In genomic region chr1:5610432-5610831, GRCh38 we compare ENCODE assay signal across 36 cellular contexts.
"Had no signal": no experiment of that assay in that cellular context is flagged by ENCODE, and none has a peak within 500 bp of the region (broad histone marks: within the 10 kb centered on the region; RNA-seq: fewer than 3 reads in every experiment).

No MANE protein-coding gene starts in this region.

- H3K4me1 ChIP-seq: adrenal gland, body of pancreas, breast epithelium had no signal

- ATAC-seq: activated CD8-positive, alpha-beta T cell treated with anti-CD3 and anti-CD28 coated beads for 36 hours; activated naive CD4-positive, alpha-beta T cell treated with anti-CD3 and anti-CD28 coated beads, Interleukin-2, amount 50 U/mL, for 72 hours; activated T-cell treated with anti-CD3 and anti-CD28 coated beads, Interleukin-2, amount 50 U/mL, for 4 hours; activated T-cell treated with anti-CD3 and anti-CD28 coated beads, Interleukin-2, amount 50 U/mL, for 72 hours; activated T-helper 17 cell treated with anti-CD3 and anti-CD28 coated beads, Interleukin-2, amount 50 U/mL, for 72 hours; body of pancreas had no signal

- H3K4me1 Mint-ChIP-seq: activated B cell treated with CpG ODN at 0.5 μM for 24 hours; activated CD4-positive, alpha-beta T cell treated with anti-CD3 and anti-CD28 coated beads, Interleukin-2, amount 10 ng/mL, durations not matched to agents 24 days and 14 days; activated naive CD8-positive, alpha-beta T cell treated with anti-CD3 and anti-CD28 coated beads for 36 hours; activated T-helper 17 cell treated with anti-CD3 and anti-CD28 coated beads, Interleukin-2, amount 50 U/mL, for 72 hours had no signal

- H3K36me3 Mint-ChIP-seq: activated naive CD4-positive, alpha-beta T cell treated with anti-CD3 and anti-CD28 coated beads, Interleukin-2, amount 50 U/mL, for 72 hours had no signal

- FAIRE-seq: astrocyte, TTC549 had no signal

- H3K9me3 Mint-ChIP-seq: activated CD4-positive, alpha-beta memory T cell treated with anti-CD3 and anti-CD28 coated beads for 36 hours; activated CD4-positive, alpha-beta T cell treated with anti-CD3 and anti-CD28 coated beads, Interleukin-2, amount 10 ng/mL, durations not matched to agents 24 days and 14 days; activated naive CD4-positive, alpha-beta T cell treated with anti-CD3 and anti-CD28 coated beads for 36 hours; activated T-helper 1 cell treated with anti-CD3 and anti-CD28 coated beads, Interleukin-12 subunit alpha, Interleukin-12 subunit beta, Interleukin-2, Interleukin-4 antibody, amounts not matched to agents 30 ng/mL and 10 ng/mL and 1 ng/mL, durations not matched to agents 14 hours and 24 hours and 36 hours; T-helper 1 cell treated with Interleukin-12 subunit alpha and Interleukin-12 subunit beta and Interleukin-4 antibody, amounts not matched to agents 30 μg/mL and 1 μg/mL, for 36 hours; T-helper 2 cell treated with Interferon-gamma antibody and Interleukin-4, amounts not matched to agents 5 μg/mL and 100 μg/mL, for 36 hours had no signal

- H3K27ac Mint-ChIP-seq: activated B cell treated with CpG ODN at 0.5 μM for 24 hours; activated CD4-positive, alpha-beta memory T cell treated with anti-CD3 and anti-CD28 coated beads for 36 hours; activated CD4-positive, alpha-beta T cell treated with anti-CD3 and anti-CD28 coated beads, Interleukin-2, amount 10 ng/mL, durations not matched to agents 24 days and 14 days; activated CD8-positive, alpha-beta T cell treated with anti-CD3 and anti-CD28 coated beads for 36 hours; activated naive CD4-positive, alpha-beta T cell treated with anti-CD3 and anti-CD28 coated beads for 36 hours; activated naive CD4-positive, alpha-beta T cell treated with anti-CD3 and anti-CD28 coated beads, Interleukin-2, amount 50 U/mL, for 72 hours; activated naive CD8-positive, alpha-beta T cell treated with anti-CD3 and anti-CD28 coated beads for 36 hours; activated T-cell treated with anti-CD3 and anti-CD28 coated beads, Interleukin-2, amount 50 U/mL, for 72 hours; activated T-helper 1 cell treated with anti-CD3 and anti-CD28 coated beads, Interleukin-12 subunit alpha, Interleukin-12 subunit beta, Interleukin-2, Interleukin-4 antibody, amounts not matched to agents 30 ng/mL and 10 ng/mL and 1 ng/mL, durations not matched to agents 14 hours and 24 hours and 36 hours; activated T-helper 17 cell treated with anti-CD3 and anti-CD28 coated beads, Interleukin-2, amount 50 U/mL, for 72 hours; T-helper 1 cell treated with Interleukin-12 subunit alpha and Interleukin-12 subunit beta and Interleukin-4 antibody, amounts not matched to agents 30 μg/mL and 1 μg/mL, for 36 hours; T-helper 2 cell treated with Interferon-gamma antibody and Interleukin-4, amounts not matched to agents 5 μg/mL and 100 μg/mL, for 36 hours had no signal

- H3K4me3 ChIP-seq: adrenal gland, body of pancreas, breast epithelium had no signal

- H3K9me3 ChIP-seq: breast epithelium had no signal

- H3K4me3 Mint-ChIP-seq: activated B cell treated with CpG ODN at 0.5 μM for 24 hours; activated CD4-positive, alpha-beta memory T cell treated with anti-CD3 and anti-CD28 coated beads for 36 hours; activated CD4-positive, alpha-beta T cell treated with anti-CD3 and anti-CD28 coated beads, Interleukin-2, amount 10 ng/mL, durations not matched to agents 24 days and 14 days; activated CD8-positive, alpha-beta T cell treated with anti-CD3 and anti-CD28 coated beads for 36 hours; activated naive CD4-positive, alpha-beta T cell treated with anti-CD3 and anti-CD28 coated beads for 36 hours; activated naive CD8-positive, alpha-beta T cell treated with anti-CD3 and anti-CD28 coated beads for 36 hours; activated T-cell treated with anti-CD3 and anti-CD28 coated beads, Interleukin-2, amount 50 U/mL, for 4 hours; activated T-cell treated with anti-CD3 and anti-CD28 coated beads, Interleukin-2, amount 50 U/mL, for 72 hours; activated T-helper 1 cell treated with anti-CD3 and anti-CD28 coated beads, Interleukin-12 subunit alpha, Interleukin-12 subunit beta, Interleukin-2, Interleukin-4 antibody, amounts not matched to agents 30 ng/mL and 10 ng/mL and 1 ng/mL, durations not matched to agents 14 hours and 24 hours and 36 hours; activated T-helper 17 cell treated with anti-CD3 and anti-CD28 coated beads, Interleukin-2, amount 50 U/mL, for 72 hours; T-helper 1 cell treated with Interleukin-12 subunit alpha and Interleukin-12 subunit beta and Interleukin-4 antibody, amounts not matched to agents 30 μg/mL and 1 μg/mL, for 36 hours; T-helper 2 cell treated with Interferon-gamma antibody and Interleukin-4, amounts not matched to agents 5 μg/mL and 100 μg/mL, for 36 hours had no signal

- DNase-seq: activated B cell treated with CpG ODN at 0.5 μM for 24 hours; activated CD4-positive, alpha-beta memory T cell treated with anti-CD3 and anti-CD28 coated beads for 36 hours; activated CD4-positive, alpha-beta T cell treated with anti-CD3 and anti-CD28 coated beads for 4 hours; activated CD4-positive, alpha-beta T cell treated with anti-CD3 and anti-CD28 coated beads, Interleukin-2, amount 10 ng/mL, durations not matched to agents 24 days and 14 days; activated CD4-positive, alpha-beta T cell treated with anti-CD3 and anti-CD28 coated beads, Interleukin-2, amount 50 U/mL, for 1 hour; activated CD4-positive, alpha-beta T cell treated with anti-CD3 and anti-CD28 coated beads, Interleukin-2, amount 50 U/mL, for 4 hours; activated CD4-positive, CD25-positive, alpha-beta regulatory T cell treated with anti-CD3 and anti-CD28 coated beads, Interleukin-2, amount 50 U/mL, for 72 hours; activated CD8-positive, alpha-beta memory T cell treated with anti-CD3 and anti-CD28 coated beads, Interleukin-2, amount 50 U/mL, for 4 hours; activated CD8-positive, alpha-beta T cell treated with anti-CD3 and anti-CD28 coated beads for 36 hours; activated effector memory CD4-positive, alpha-beta T cell treated with anti-CD3 and anti-CD28 coated beads, Interleukin-2, amount 50 U/mL, for 16 hours; activated gamma-delta T cell treated with Interleukin-2 at 50 U/mL for 16 hours; activated naive CD4-positive, alpha-beta T cell; activated naive CD4-positive, alpha-beta T cell treated with anti-CD3 and anti-CD28 coated beads for 36 hours; activated naive CD4-positive, alpha-beta T cell treated with anti-CD3 and anti-CD28 coated beads, Interleukin-2, amount 50 U/mL, for 16 hours; activated naive CD8-positive, alpha-beta T cell treated with anti-CD3 and anti-CD28 coated beads for 36 hours; activated T-cell treated with anti-CD3 and anti-CD28 coated beads for 4 hours; activated T-cell treated with anti-CD3 and anti-CD28 coated beads, Interleukin-2, amount 50 U/mL, for 1 hour; activated T-cell treated with anti-CD3 and anti-CD28 coated beads, Interleukin-2, amount 50 U/mL, for 4 hours; activated T-cell treated with anti-CD3 and anti-CD28 coated beads, Interleukin-2, amount 50 U/mL, for 72 hours; adrenal gland; amniotic stem cell; aorta; body of pancreas; brain microvascular endothelial cell; central memory CD4-positive, alpha-beta T cell; T-helper 2 cell; T-helper 9 cell had no signal

- H3K36me3 ChIP-seq: adrenal gland, brain microvascular endothelial cell, breast epithelium had no signal

- H3K27ac ChIP-seq: adrenal gland, body of pancreas, brain microvascular endothelial cell, breast epithelium, VCaP had no signal

- H3K27me3 ChIP-seq: body of pancreas, brain microvascular endothelial cell had no signal
